ENCODE assay signal across 8 cellular contexts in the genomic region with DNA sequence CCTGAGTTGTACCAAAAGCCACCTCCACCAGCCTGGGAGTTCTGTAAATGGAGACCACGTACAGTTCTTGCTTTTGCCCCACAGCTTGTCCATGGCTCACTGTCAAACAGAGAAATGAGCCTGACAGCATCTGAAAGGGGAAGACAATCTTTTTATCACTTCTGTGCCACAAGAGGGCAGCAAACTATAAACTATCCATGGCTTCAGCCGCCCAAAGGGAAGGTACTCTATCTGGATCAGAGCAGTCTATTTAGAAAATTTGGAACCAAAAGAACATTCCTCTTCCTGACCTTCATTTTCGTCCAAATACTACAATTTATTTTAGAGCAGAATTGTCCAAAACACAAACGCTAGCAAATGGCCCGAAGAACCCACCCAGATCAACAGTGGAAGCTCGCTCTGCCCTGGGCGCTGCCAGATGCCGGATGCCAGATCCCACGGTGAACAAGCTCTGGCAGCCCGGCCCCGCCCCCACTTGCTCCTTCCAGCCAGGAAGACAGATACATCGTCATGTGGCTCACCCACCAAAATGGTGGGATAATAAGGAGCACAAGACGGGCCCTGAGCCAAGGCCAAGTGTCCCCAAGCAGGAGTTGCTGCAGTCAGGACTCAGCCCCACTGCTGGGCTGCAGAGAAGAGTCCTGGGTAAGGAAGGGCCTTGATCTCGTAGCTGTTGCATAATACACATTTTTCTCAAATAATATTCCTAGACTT. TPM values are rescaled to one million over a fixed set of nuclear protein-coding genes. Genes with fewer than 3 reads are reported as not detected.
DNase-seq lines count a peak whose midpoint lies in the region; ATAC-seq lines count a peak whose summit lies in the region.

No MANE protein-coding gene starts in this region.

- DNase-seq in COLO829 (ENCODE audit: low spot score): peak; percentile 93
- peak; percentile 92 for DNase-seq in HT-29 (ENCODE audit: low spot score)
- DNase-seq in NCI-H82 (lab: John Stamatoyannopoulos, UW): peak; percentile 85
- peak; percentile 29 for DNase-seq in activated CD8-positive, alpha-beta memory T cell treated with anti-CD3 and anti-CD28 coated beads, Interleukin-2, amount 50 U/mL, for 4 hours
- peak; percentile 37 for DNase-seq in epithelial cell of prostate (ENCODE audit: low read depth, low spot score)
- DNase-seq in mesenchymal stem cell: peak; percentile 86
- peak; percentile 42 for DNase-seq in stimulated activated naive CD8-positive, alpha-beta T cell treated with anti-CD3 and anti-CD28 coated beads, Interleukin-15, Interleukin-2, amounts not matched to agents 100 U/mL and 50 U/mL, for 24 hours

- H2BK12ac ChIP-seq in mesenchymal stem cell (ENCODE audit: low read length in 2 of 2): peak overlapping the region; percentile 15 to 32

- peak overlapping the region; percentile 32 for H2AFZ ChIP-seq in mesenchymal stem cell (ENCODE audit: low read depth, low read length)

- peak overlapping the region; percentile 57 for H3K4me2 ChIP-seq in mesenchymal stem cell (ENCODE audit: low read length, poor library complexity, severe bottlenecking)

- peak overlapping the region; percentile 83 for H2AK5ac ChIP-seq in mesenchymal stem cell (ENCODE audit: low read length, severe bottlenecking)

- H2BK5ac ChIP-seq in mesenchymal stem cell (ENCODE audit: low read depth, low read length, poor library complexity, severe bottlenecking): no peak overlapping the region

- peaks cover 0 to 5% of the 10 kb centered on the region in 2 experiments for H3K27me3 ChIP-seq in mesenchymal stem cell (ENCODE audit: control insufficient read depth in 1 of 2, insufficient read depth in 1 of 2, low read length in 2 of 2)

- H3K23ac ChIP-seq in mesenchymal stem cell (ENCODE audit: low read length in 2 of 2): no peak overlapping the region

- H3K4ac ChIP-seq in mesenchymal stem cell (ENCODE audit: low read depth in 1 of 2, low read length in 2 of 2): no peak overlapping the region

- peak overlapping the region in 1 of 2 experiments; percentile 69 for H3K4me3 ChIP-seq in mesenchymal stem cell (ENCODE audit: insufficient read depth in 1 of 2, low read depth in 1 of 2, low read length in 2 of 2)

- H3K4me1 ChIP-seq in mesenchymal stem cell (ENCODE audit: control insufficient read depth, insufficient read depth, low read depth, low read length): peaks cover 22% of the 10 kb centered on the region

- no peaks in the 10 kb centered on the region for H3K36me3 ChIP-seq in mesenchymal stem cell (ENCODE audit: control insufficient read depth in 1 of 2, insufficient read depth in 2 of 2, low read depth in 1 of 2, low read length in 2 of 2)

- no peak overlapping the region for H2BK120ac ChIP-seq in mesenchymal stem cell (ENCODE audit: low read depth, low read length)

- H3K9ac ChIP-seq in mesenchymal stem cell (ENCODE audit: low read length): peak overlapping the region; percentile 75

- H4K8ac ChIP-seq in mesenchymal stem cell (ENCODE audit: low read length): peak overlapping the region; percentile 67

- H3K27ac ChIP-seq in epithelial cell of prostate (peak overlapping the region; percentile 11), mesenchymal stem cell (ENCODE audit: low read length, poor library complexity, severe bottlenecking) (peak overlapping the region; percentile 34)

- peaks cover 5% of the 10 kb centered on the region for H3K79me1 ChIP-seq in mesenchymal stem cell (replicated peaks; ENCODE audit: low read length, poor library complexity, severe bottlenecking)

- ATAC-seq in stimulated activated naive CD8-positive, alpha-beta T cell treated with anti-CD3 and anti-CD28 coated beads, Interleukin-15, Interleukin-2, amounts not matched to agents 100 U/mL and 50 U/mL, for 24 hours: peak; percentile 65
- no peak for ATAC-seq in GM18502 (IDR thresholded peaks at IDR 0.05; ENCODE audit: poor library complexity, unreplicated experiment)

- H3K9me3 ChIP-seq in mesenchymal stem cell (ENCODE audit: control insufficient read depth, low read length): no peaks in the 10 kb centered on the region

- peak overlapping the region in 1 of 2 experiments; percentile 4 for H3K18ac ChIP-seq in mesenchymal stem cell (ENCODE audit: low read depth in 1 of 2, low read length in 2 of 2)

- 9% methylated on average over 13 of the region's 14 CpGs for WGBS in mesenchymal stem cell

- no peak overlapping the region for H3K14ac ChIP-seq in mesenchymal stem cell (ENCODE audit: low read length in 2 of 2)

- peak overlapping the region; percentile 19 for H4K91ac ChIP-seq in mesenchymal stem cell (ENCODE audit: low read length)

- H2BK15ac ChIP-seq in mesenchymal stem cell (ENCODE audit: low read depth, poor library complexity, severe bottlenecking): no peak overlapping the region

RNA-seq across cellular contexts. Expression of gene SCGB1A1, which starts 23.9 kb away (rescaled TPM):
- not detected in 2 replicates for total RNA-seq in HT-29 (2014; rRNA removed; shearing (Covaris generic))
- not detected for polyA plus RNA-seq in mesenchymal stem cell (2013, experiment 1 of 2)
- not detected for polyA plus RNA-seq in mesenchymal stem cell (2013, experiment 2 of 2)

RNA-seq across cellular contexts. Expression of gene ASRGL1, which starts 57.7 kb away (rescaled TPM):
- total RNA-seq in HT-29 (2014; rRNA removed; shearing (Covaris generic)): 38.6 and 60.6 TPM in 2 replicates
- 0.93 TPM for polyA plus RNA-seq in mesenchymal stem cell (2013, experiment 1 of 2)
- 1.0 TPM for polyA plus RNA-seq in mesenchymal stem cell (2013, experiment 2 of 2)

Comparison
In these comparisons a context has a peak if more than half of its experiments do, and no peak if none do; other contexts are left out.
1. DNase-seq: peak in every context shown above with its lines; median percentile 93 in COLO829; 92 in HT-29; 86 in mesenchymal stem cell; 85 in NCI-H82; 42 in stimulated activated naive CD8-positive, alpha-beta T cell treated with anti-CD3 and anti-CD28 coated beads, Interleukin-15, Interleukin-2, amounts not matched to agents 100 U/mL and 50 U/mL, for 24 hours; 37 in epithelial cell of prostate; 29 in activated CD8-positive, alpha-beta memory T cell treated with anti-CD3 and anti-CD28 coated beads, Interleukin-2, amount 50 U/mL, for 4 hours.